In genomic region chr2:100416939-100417744, GRCh38 we compare ENCODE assay signal across 8 cellular contexts. TPM values are rescaled to one million over a fixed set of nuclear protein-coding genes. Genes with fewer than 3 reads are reported as not detected.
A peak's percentile ranks its signal among the peaks of the same experiment; 100 is the strongest.
DNase-seq lines count a peak whose midpoint lies in the region; ATAC-seq and TF ChIP-seq lines count a peak whose summit lies in the region.

Gene CHST10, minus strand, starts transcription at chr2:100417668. Its CDS starts 10,993 bp downstream, at chr2:100406675.

- H3K27me3 ChIP-seq in BE2C = no peaks in the 10 kb centered on the region
- no peaks in the 10 kb centered on the region for H3K27me3 ChIP-seq in NT2/D1 (ENCODE audit: insufficient read depth, insufficient read length)
- no peaks in the 10 kb centered on the region for H3K27me3 ChIP-seq in naive thymus-derived CD4-positive, alpha-beta T cell (ENCODE audit: control insufficient read depth in 2 of 2, insufficient read depth in 2 of 2, low read length in 2 of 2)

- peak within 1 kb of the TSS; percentile 87 for H3K27ac Mint-ChIP-seq in activated T-cell treated with anti-CD3 and anti-CD28 coated beads, Interleukin-2, amount 50 U/mL, for 72 hours
- peak within 1 kb of the TSS in 6 of 9 donors; percentile 26 to 63 (median 52) for H3K27ac Mint-ChIP-seq in naive thymus-derived CD4-positive, alpha-beta T cell

- H3K36me3 ChIP-seq in BE2C (no peaks in the 10 kb centered on the region; the same call in 1 of the 2 replicates), NT2/D1 (ENCODE audit: insufficient read depth, insufficient read length, low read length) (peaks cover 12% of the 10 kb centered on the region)
- no peaks in the 10 kb centered on the region for H3K36me3 ChIP-seq in naive thymus-derived CD4-positive, alpha-beta T cell (ENCODE audit: control insufficient read depth in 2 of 3, insufficient read depth in 3 of 3, low read length in 3 of 3)

- DNase-seq in BE2C (peak; percentile 71), NT2/D1 (ENCODE audit: low read depth, low spot score) (no peak), fibroblast of gingiva (ENCODE audit: low read depth) (peak; percentile 43)
- peak; percentile 73 to 74 for DNase-seq in activated T-cell treated with anti-CD3 and anti-CD28 coated beads, Interleukin-2, amount 50 U/mL, for 72 hours
- peak; percentile 9 to 67 (median 38) for DNase-seq in naive thymus-derived CD4-positive, alpha-beta T cell
- peak; percentile 6 to 54 (median 18) for DNase-seq in stimulated activated naive CD4-positive, alpha-beta T cell (lab: John Stamatoyannopoulos, UW)

- CTCF ChIA-PET in naive thymus-derived CD4-positive, alpha-beta T cell (lab: Charles Lee) = interaction anchor here (0.6 kb wide), 1 partner anchor 838 kb away, joined by 3 read pairs; no protein-coding TSS in a partner anchor

- intact Hi-C loops in naive thymus-derived CD4-positive, alpha-beta T cell (cut with micrococcal nuclease) = loop anchor here (2.0 to 5.0 kb wide), 2 partner anchors 585 to 586 kb away; partner anchors contain the start of gene RPL31 (in 2 of the 2)

- peaks cover 0 to 3% of the 10 kb centered on the region in 2 donors for H3K9me3 Mint-ChIP-seq in activated T-cell treated with anti-CD3 and anti-CD28 coated beads, Interleukin-2, amount 50 U/mL, for 72 hours
- peaks cover 0 to 4% (median 0%) of the 10 kb centered on the region in 11 donors for H3K9me3 Mint-ChIP-seq in naive thymus-derived CD4-positive, alpha-beta T cell

- ATAC-seq in GM19043 (IDR thresholded peaks at IDR 0.05; ENCODE audit: low read depth, unreplicated experiment) = peak; percentile 79
- peak; percentile 57 for ATAC-seq in HG03378 (IDR thresholded peaks at IDR 0.05; ENCODE audit: unreplicated experiment)
- peak; percentile 97 to 99 for ATAC-seq in activated T-cell treated with anti-CD3 and anti-CD28 coated beads, Interleukin-2, amount 50 U/mL, for 72 hours (replicated peaks in 1 of 2)
- peak; percentile 87 for ATAC-seq in naive thymus-derived CD4-positive, alpha-beta T cell

- peaks cover 13% of the 10 kb centered on the region for H3K27me3 Mint-ChIP-seq in activated T-cell treated with anti-CD3 and anti-CD28 coated beads, Interleukin-2, amount 50 U/mL, for 72 hours (ENCODE audit: low read depth)
- H3K27me3 Mint-ChIP-seq in naive thymus-derived CD4-positive, alpha-beta T cell = peaks cover 0 to 15% (median 0%) of the 10 kb centered on the region in 5 donors

- H3K4me3 Mint-ChIP-seq in activated T-cell treated with anti-CD3 and anti-CD28 coated beads, Interleukin-2, amount 50 U/mL, for 72 hours = peak within 1 kb of the TSS; percentile 96 to 99
- H3K4me3 Mint-ChIP-seq in naive thymus-derived CD4-positive, alpha-beta T cell = peak within 1 kb of the TSS; percentile 78 to 95 (median 88)

- H3K36me3 Mint-ChIP-seq in activated T-cell treated with anti-CD3 and anti-CD28 coated beads, Interleukin-2, amount 50 U/mL, for 72 hours (ENCODE audit: insufficient read depth in 2 of 2) = peaks cover 2 to 3% of the 10 kb centered on the region in 2 donors
- peaks cover 0 to 2% (median 0%) of the 10 kb centered on the region in 5 donors for H3K36me3 Mint-ChIP-seq in naive thymus-derived CD4-positive, alpha-beta T cell

- POLR2A ChIA-PET in naive thymus-derived CD4-positive, alpha-beta T cell (lab: Charles Lee) = interaction anchor here (1.3 kb wide), 1 partner anchor 585 kb away, joined by 3 read pairs; the partner anchor contains the start of gene RPL31

- H3K4me3 ChIP-seq in BE2C (ENCODE audit: low read depth, low read length) (peak within 1 kb of the TSS; percentile 91), NT2/D1 (ENCODE audit: insufficient read length, low read depth) (peak within 1 kb of the TSS; percentile 89)
- H3K4me3 ChIP-seq in naive thymus-derived CD4-positive, alpha-beta T cell (ENCODE audit: low read length) = peak within 1 kb of the TSS; percentile 76

- H3K9me3 ChIP-seq in BE2C (no peaks in the 10 kb centered on the region), NT2/D1 (ENCODE audit: insufficient read depth, low read length) (no peaks in the 10 kb centered on the region)
- H3K9me3 ChIP-seq in naive thymus-derived CD4-positive, alpha-beta T cell (ENCODE audit: control insufficient read depth in 2 of 3, low read length in 3 of 3) = no peaks in the 10 kb centered on the region

- H3K4me1 ChIP-seq in BE2C (no peaks in the 10 kb centered on the region), NT2/D1 (ENCODE audit: insufficient read depth, insufficient read length) (peaks cover 7% of the 10 kb centered on the region)
- no peaks in the 10 kb centered on the region for H3K4me1 ChIP-seq in naive thymus-derived CD4-positive, alpha-beta T cell (ENCODE audit: control insufficient read depth in 2 of 2, insufficient read depth in 2 of 2, low read length in 2 of 2)

- TF ChIP-seq CTCF in BE2C (IDR thresholded peaks at IDR 0.05; ENCODE audit: low read depth, low read length) = no peak

- peak within 1 kb of the TSS; percentile 90 for H3K9ac ChIP-seq in NT2/D1 (ENCODE audit: insufficient read length, low read depth)

- peaks cover 27% of the 10 kb centered on the region for H3K4me1 Mint-ChIP-seq in activated T-cell treated with anti-CD3 and anti-CD28 coated beads, Interleukin-2, amount 50 U/mL, for 72 hours (ENCODE audit: low read depth)
- peaks cover 8 to 22% (median 17%) of the 10 kb centered on the region in 7 donors for H3K4me1 Mint-ChIP-seq in naive thymus-derived CD4-positive, alpha-beta T cell

- peak within 1 kb of the TSS; percentile 47 for H3K27ac ChIP-seq in naive thymus-derived CD4-positive, alpha-beta T cell (ENCODE audit: low read depth, low read length)

RNA-seq across cellular contexts. Expression of gene CHST10, which starts in this region (rescaled TPM):
- 12.6 TPM for polyA plus RNA-seq in BE2C (2012; ENCODE audit: insufficient read depth, insufficient read length, low read depth)
- 1 to 10 TPM; 7.5 to 7.8 TPM for total RNA-seq in activated T-cell treated with anti-CD3 and anti-CD28 coated beads, Interleukin-2, amount 50 U/mL, for 72 hours
- total RNA-seq in naive thymus-derived CD4-positive, alpha-beta T cell = 1 to 10 TPM; 2.2 to 5.0 (median 3.2) TPM
- 1 to 10 TPM; 1.2 to 3.9 TPM for polyA plus RNA-seq in naive thymus-derived CD4-positive, alpha-beta T cell
